Comparison of ENCODE assay signal across 16 cellular contexts in the genomic region with DNA sequence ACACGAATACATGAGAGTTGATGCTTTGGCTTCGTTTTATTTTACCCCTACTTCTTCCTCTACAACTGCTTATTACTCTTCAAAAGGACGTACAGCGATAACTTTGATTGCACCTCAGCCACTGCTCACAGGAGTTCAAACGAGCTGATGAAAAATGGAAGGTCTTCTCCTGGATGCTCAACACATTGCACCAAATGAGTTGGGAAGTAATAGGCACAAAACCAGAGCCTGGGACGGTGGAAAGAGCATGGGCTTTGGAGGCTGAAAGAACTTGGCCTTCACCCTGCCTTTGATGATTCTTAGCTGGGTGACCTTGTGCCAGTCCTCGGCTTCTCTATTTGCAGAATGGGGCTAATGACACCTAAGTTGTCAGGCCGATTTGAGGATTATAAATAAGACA. TPM values are rescaled to one million over a fixed set of nuclear protein-coding genes. Genes with fewer than 3 reads are reported as not detected.
DNase-seq lines count a peak whose midpoint lies in the region; ATAC-seq and TF ChIP-seq lines count a peak whose summit lies in the region.
"Had no signal": no experiment of that assay in that cellular context is flagged by ENCODE, and none has a peak within 500 bp of the region (broad histone marks: within the 10 kb centered on the region; RNA-seq: fewer than 3 reads in every experiment).

No MANE protein-coding gene starts in this region.

- peaks cover 0 to 44% (median 25%) of the 10 kb centered on the region in 11 experiments; a peak in 15 of 22 replicates for H3K9me3 ChIP-seq in BLaER1 treated with 17β-estradiol and CSF1 and Interleukin-3, amounts not matched to agents 10 nM and 100 nM (replicated peaks in 1 of 11)
- no peaks in the 10 kb centered on the region for H3K9me3 ChIP-seq in lower lobe of right lung
- H3K9me3 ChIP-seq: psoas muscle, SJSA1 had no signal

- peaks cover 43% of the 10 kb centered on the region for H3K4me1 Mint-ChIP-seq in activated CD4-positive, alpha-beta memory T cell treated with anti-CD3 and anti-CD28 coated beads, Interleukin-2, amount 10 ng/mL, durations not matched to agents 7 days and 5 days
- H3K4me1 Mint-ChIP-seq: nephron had no signal

- peaks cover 85% of the 10 kb centered on the region for H3K36me3 Mint-ChIP-seq in activated CD4-positive, alpha-beta memory T cell treated with anti-CD3 and anti-CD28 coated beads, Interleukin-2, amount 10 ng/mL, durations not matched to agents 7 days and 5 days (ENCODE audit: low read depth)

- no peaks in the 10 kb centered on the region for H3K27me3 ChIP-seq in BLaER1 treated with 17β-estradiol and CSF1 and Interleukin-3, amounts not matched to agents 10 nM and 100 nM
- H3K27me3 ChIP-seq in lower lobe of right lung (ENCODE audit: low read depth), result no peaks in the 10 kb centered on the region
- H3K27me3 ChIP-seq: foreskin keratinocyte had no signal

- H3K9ac ChIP-seq in BLaER1 treated with 17β-estradiol and CSF1 and Interleukin-3, amounts not matched to agents 10 nM and 100 nM, result no peak overlapping the region

- peaks cover 22 to 79% (median 59%) of the 10 kb centered on the region in 11 experiments; a peak in 21 of 22 replicates for H3K36me3 ChIP-seq in BLaER1 treated with 17β-estradiol and CSF1 and Interleukin-3, amounts not matched to agents 10 nM and 100 nM
- H3K36me3 ChIP-seq in lower lobe of right lung, result no peaks in the 10 kb centered on the region
- H3K36me3 ChIP-seq: SJSA1 had no signal

- peak overlapping the region in 7 of 10 experiments; percentile 19 to 92 (median 87); a peak in 10 of 20 replicates for H3K4me3 ChIP-seq in BLaER1 treated with 17β-estradiol and CSF1 and Interleukin-3, amounts not matched to agents 10 nM and 100 nM
- H3K4me3 ChIP-seq in GM12864 (ENCODE audit: low read depth, low read length) (peak overlapping the region; percentile 59), lower lobe of right lung (peak overlapping the region; percentile 12)
- H3K4me3 ChIP-seq: psoas muscle, SJSA1 had no signal

- H3K9me3 Mint-ChIP-seq in activated CD4-positive, alpha-beta memory T cell treated with anti-CD3 and anti-CD28 coated beads, Interleukin-2, amount 10 ng/mL, durations not matched to agents 7 days and 5 days, result no peaks in the 10 kb centered on the region
- H3K9me3 Mint-ChIP-seq: nephron had no signal

- ATAC-seq in lower lobe of right lung, result no peak
- ATAC-seq: foreskin keratinocyte, psoas muscle had no signal

- CTCF ChIA-PET in activated CD4-positive, alpha-beta memory T cell treated with anti-CD3 and anti-CD28 coated beads, Interleukin-2, amount 10 ng/mL, durations not matched to agents 7 days and 5 days (lab: Charles Lee), result interaction anchor here (0.7 kb wide), 1 partner anchor 91 kb away, joined by 5 read pairs; no protein-coding TSS in a partner anchor

- H3K27ac Mint-ChIP-seq in activated CD4-positive, alpha-beta memory T cell treated with anti-CD3 and anti-CD28 coated beads, Interleukin-2, amount 10 ng/mL, durations not matched to agents 7 days and 5 days, result peak overlapping the region; percentile 97
- H3K27ac Mint-ChIP-seq: nephron had no signal

- H3K4me3 Mint-ChIP-seq in activated CD4-positive, alpha-beta memory T cell treated with anti-CD3 and anti-CD28 coated beads, Interleukin-2, amount 10 ng/mL, durations not matched to agents 7 days and 5 days, result peak overlapping the region; percentile 97
- H3K4me3 Mint-ChIP-seq: nephron had no signal

- no peak overlapping the region; a peak in 1 of 22 replicates for H3K27ac ChIP-seq in BLaER1 treated with 17β-estradiol and CSF1 and Interleukin-3, amounts not matched to agents 10 nM and 100 nM
- no peak overlapping the region for H3K27ac ChIP-seq in lower lobe of right lung
- H3K27ac ChIP-seq: foreskin keratinocyte, psoas muscle, SJSA1 had no signal

- peaks cover 74 to 86% (median 79%) of the 10 kb centered on the region in 11 experiments for H4K20me1 ChIP-seq in BLaER1 treated with 17β-estradiol and CSF1 and Interleukin-3, amounts not matched to agents 10 nM and 100 nM

- peak overlapping the region; percentile 51 to 99 (median 95) for H3K4me2 ChIP-seq in BLaER1 treated with 17β-estradiol and CSF1 and Interleukin-3, amounts not matched to agents 10 nM and 100 nM

- DNase-seq in GM12864 (ENCODE audit: low read depth) (no peak), lower lobe of right lung (no peak), amniotic stem cell (lab: John Stamatoyannopoulos, UW) (no peak), DMS79 (lab: John Stamatoyannopoulos, UW) (no peak), NOMO-1 (lab: John Stamatoyannopoulos, UW; ENCODE audit: unreplicated experiment in 2 of 2) (no peak), HT-29 (ENCODE audit: low spot score) (no peak)
- DNase-seq in activated CD4-positive, alpha-beta memory T cell treated with anti-CD3 and anti-CD28 coated beads, Interleukin-2, amount 10 ng/mL, durations not matched to agents 7 days and 5 days, result no peak
- DNase-seq: amygdala, foreskin keratinocyte, NCI-H146, NCI-H226, psoas muscle had no signal

- POLR2A ChIA-PET in activated CD4-positive, alpha-beta memory T cell treated with anti-CD3 and anti-CD28 coated beads, Interleukin-2, amount 10 ng/mL, durations not matched to agents 7 days and 5 days (lab: Charles Lee), result interaction anchor here (0.6 to 8.1 kb wide), 12 partner anchors 11 to 1329 kb away, joined by 3 to 170 read pairs (median 4); a partner anchor contains a TSS

- intact Hi-C loops in lower lobe of right lung (cut with DNase I), result no loop called here

- peaks cover 41 to 74% (median 55%) of the 10 kb centered on the region in 10 experiments for H3K4me1 ChIP-seq in BLaER1 treated with 17β-estradiol and CSF1 and Interleukin-3, amounts not matched to agents 10 nM and 100 nM
- H3K4me1 ChIP-seq in lower lobe of right lung, result peaks cover 20% of the 10 kb centered on the region
- H3K4me1 ChIP-seq: foreskin keratinocyte, psoas muscle, SJSA1 had no signal

- TF ChIP-seq CTCF in GM12864 (IDR thresholded peaks at IDR 0.05; ENCODE audit: low read depth, low read length, missing control alignments), result no peak
- TF ChIP-seq CTCF in lower lobe of right lung (IDR thresholded peaks at IDR 0.05), result no peak

- no peaks in the 10 kb centered on the region for H3K27me3 Mint-ChIP-seq in activated CD4-positive, alpha-beta memory T cell treated with anti-CD3 and anti-CD28 coated beads, Interleukin-2, amount 10 ng/mL, durations not matched to agents 7 days and 5 days

RNA-seq across cellular contexts. Expression of a gene that starts 4.8 kb away (rescaled TPM):
- 100 to 1,000 TPM; 657 to 659 TPM for total RNA-seq in activated CD4-positive, alpha-beta memory T cell treated with anti-CD3 and anti-CD28 coated beads, Interleukin-2, amount 10 ng/mL, durations not matched to agents 7 days and 5 days
- 228 TPM for total RNA-seq in lower lobe of right lung
- total RNA-seq in HT-29 (2014; rRNA removed; shearing (Covaris generic)), result not detected in 2 replicates
- total RNA-seq: endothelial cell of umbilical vein, foreskin keratinocyte, SJSA1 had no signal

Comparison
In these comparisons a context has a peak if more than half of its experiments do, and no peak if none do; other contexts are left out.
1. H3K4me3 ChIP-seq: peak in every context shown above with its lines; median percentile 87 in BLaER1 treated with 17β-estradiol and CSF1 and Interleukin-3, amounts not matched to agents 10 nM and 100 nM; 59 in GM12864; 12 in lower lobe of right lung.
2. RNA of a gene that starts 4.8 kb away (total RNA-seq): 657 to 659 TPM in activated CD4-positive, alpha-beta memory T cell treated with anti-CD3 and anti-CD28 coated beads, Interleukin-2, amount 10 ng/mL, durations not matched to agents 7 days and 5 days and 228 TPM in lower lobe of right lung (single experiment); not detected in HT-29; every median in the first group is over 100 times any median in the second.